Comparison of ENCODE assay signal across 17 cellular contexts in genomic region chr13:22169473-22169872, GRCh38.
A peak's percentile ranks its signal among the peaks of the same experiment; 100 is the strongest.
DNase-seq lines count a peak whose midpoint lies in the region; ATAC-seq and TF ChIP-seq lines count a peak whose summit lies in the region.
"Had no signal": no experiment of that assay in that cellular context is flagged by ENCODE, and none has a peak within 500 bp of the region (broad histone marks: within the 10 kb centered on the region; RNA-seq: fewer than 3 reads in every experiment).

No MANE protein-coding gene starts in this region.

- H4K20me1 ChIP-seq in neural progenitor cell (ENCODE audit: low read depth): no peaks in the 10 kb centered on the region
- H4K20me1 ChIP-seq: BLaER1 had no signal

- H3K27me3 Mint-ChIP-seq in neural progenitor cell (ENCODE audit: insufficient read depth, low read depth): no peaks in the 10 kb centered on the region

- H3K9ac ChIP-seq in neural progenitor cell: no peak overlapping the region
- H3K9ac ChIP-seq: BLaER1 had no signal

- H3K4me1 Mint-ChIP-seq in neural progenitor cell: no peaks in the 10 kb centered on the region

- H3K36me3 ChIP-seq in SJCRH30 (no peaks in the 10 kb centered on the region), neural progenitor cell (no peaks in the 10 kb centered on the region), Peyer's patch (no peaks in the 10 kb centered on the region)
- H3K36me3 ChIP-seq: BLaER1 had no signal

- no peaks in the 10 kb centered on the region for H3F3A ChIP-seq in neural progenitor cell (ENCODE audit: low read depth)

- no peak overlapping the region for H3K4me3 Mint-ChIP-seq in neural progenitor cell
- H3K4me3 Mint-ChIP-seq: CD8-positive, alpha-beta memory T cell; HFFc6 had no signal

- H3K4me2 ChIP-seq in neural progenitor cell: no peak overlapping the region
- H3K4me2 ChIP-seq: BLaER1 had no signal

- peaks cover 20% of the 10 kb centered on the region for H3K4me1 ChIP-seq in SJCRH30
- no peaks in the 10 kb centered on the region for H3K4me1 ChIP-seq in neural progenitor cell
- H3K4me1 ChIP-seq in Peyer's patch: no peaks in the 10 kb centered on the region
- H3K4me1 ChIP-seq: BLaER1, Caco-2 had no signal

- no peak for ATAC-seq in HG03159 (IDR thresholded peaks at IDR 0.05; ENCODE audit: unreplicated experiment)

- in situ Hi-C loops in GM13976 (cut with MboI; ENCODE audit: low sequenced_read_pairs, unreplicated experiment): no loop called here

- H3K27ac ChIP-seq in SJCRH30 (peak overlapping the region; percentile 3; the same call in 1 of the 2 replicates), neural progenitor cell (no peak overlapping the region), Peyer's patch (no peak overlapping the region)
- H3K27ac ChIP-seq: BLaER1, HL-60 had no signal

- no peak for TF ChIP-seq POLR2A in Peyer's patch (IDR thresholded peaks at IDR 0.05)

- no peaks in the 10 kb centered on the region for H3K36me3 Mint-ChIP-seq in neural progenitor cell

- 0 out of 2 replicates have a peak, but pooled peaks cover 4% of the 10 kb centered on the region for H3K9me3 ChIP-seq in SJCRH30 (replicated peaks)
- no peaks in the 10 kb centered on the region for H3K9me3 ChIP-seq in neural progenitor cell (ENCODE audit: low read depth)
- no peaks in the 10 kb centered on the region for H3K9me3 ChIP-seq in Peyer's patch
- H3K9me3 ChIP-seq: BLaER1, Caco-2 had no signal

- H3K9me3 Mint-ChIP-seq in neural progenitor cell: peaks cover 4% of the 10 kb centered on the region

- no peak overlapping the region for H3K27ac Mint-ChIP-seq in neural progenitor cell
- H3K27ac Mint-ChIP-seq: CD8-positive, alpha-beta memory T cell; HFFc6 had no signal

- H2AFZ ChIP-seq in neural progenitor cell (replicated peaks): peak overlapping the region; percentile 3

- TF ChIP-seq CTCF in neural progenitor cell (IDR thresholded peaks at IDR 0.05) (no peak), Peyer's patch (IDR thresholded peaks at IDR 0.05) (no peak), GM13976 (IDR thresholded peaks at IDR 0.05; ENCODE audit: borderline replicate concordance, control extremely low read depth, extremely low read depth, insufficient read depth, missing control alignments) (no peak)

- no peaks in the 10 kb centered on the region; the same call in 1 of the 2 replicates for H3K27me3 ChIP-seq in SJCRH30
- H3K27me3 ChIP-seq in neural progenitor cell: no peaks in the 10 kb centered on the region
- no peaks in the 10 kb centered on the region for H3K27me3 ChIP-seq in Peyer's patch
- H3K27me3 ChIP-seq: BLaER1 had no signal

- H3K79me2 ChIP-seq in neural progenitor cell (ENCODE audit: low read depth): no peaks in the 10 kb centered on the region

- peak; percentile 18 for DNase-seq in ELF-1 (ENCODE audit: low read depth, low spot score)
- DNase-seq in SJCRH30: peak in 1 of 2 experiments; percentile 4
- DNase-seq in islet precursor cell: peak; percentile 58
- no peak for DNase-seq in neural progenitor cell (ENCODE audit: low spot score)
- no peak for DNase-seq in Peyer's patch
- no peak for DNase-seq in activated T-cell treated with anti-CD3 and anti-CD28 coated beads, Interleukin-2, amount 50 U/mL, for 1 hour
- no peak for DNase-seq in GM13976 (ENCODE audit: low spot score)
- DNase-seq: 8988T; AML-193; Caco-2; CD8-positive, alpha-beta memory T cell; DND-41; HCEC 1CT; HFFc6 had no signal

- H3K4me3 ChIP-seq in SJCRH30: no peak overlapping the region
- H3K4me3 ChIP-seq in neural progenitor cell: no peak overlapping the region
- no peak overlapping the region for H3K4me3 ChIP-seq in Peyer's patch
- H3K4me3 ChIP-seq: BLaER1 had no signal

Comparison
In these comparisons a context has a peak if more than half of its experiments do, and no peak if none do; other contexts are left out.
1. DNase-seq: peak in ELF-1 (single experiment) and islet precursor cell (single experiment); none in neural progenitor cell (single experiment), Peyer's patch (0 of 3), activated T-cell treated with anti-CD3 and anti-CD28 coated beads, Interleukin-2, amount 50 U/mL, for 1 hour (single experiment) and GM13976 (single experiment).